8 cellular contexts compared by ENCODE assay signal in genomic region chr1:209884665-209885117, GRCh38. TPM values are rescaled to one million over a fixed set of nuclear protein-coding genes. Genes with fewer than 3 reads are reported as not detected.
DNase-seq lines count a peak whose midpoint lies in the region; ATAC-seq and TF ChIP-seq lines count a peak whose summit lies in the region.

No MANE protein-coding gene starts in this region.

- H3K27ac ChIP-seq in body of pancreas: no peak overlapping the region

- no peak for TF ChIP-seq POLR2A in body of pancreas (IDR thresholded peaks at IDR 0.05)

- H3K36me3 ChIP-seq in body of pancreas (replicated peaks in 1 of 2; ENCODE audit: insufficient read depth in 1 of 2, low read depth in 2 of 2): no peaks in the 10 kb centered on the region

- peaks cover 11% of the 10 kb centered on the region for H3K4me1 ChIP-seq in body of pancreas

- no peaks in the 10 kb centered on the region for H3K9me3 ChIP-seq in body of pancreas

- no peak overlapping the region for H3K4me3 Mint-ChIP-seq in activated CD8-positive, alpha-beta memory T cell treated with anti-CD3 and anti-CD28 coated beads, Interleukin-2, amount 10 ng/mL, durations not matched to agents 7 days and 5 days
- H3K4me3 Mint-ChIP-seq in natural killer cell: no peak overlapping the region

- no peaks in the 10 kb centered on the region for H3K36me3 Mint-ChIP-seq in activated CD8-positive, alpha-beta memory T cell treated with anti-CD3 and anti-CD28 coated beads, Interleukin-2, amount 10 ng/mL, durations not matched to agents 7 days and 5 days
- no peaks in the 10 kb centered on the region for H3K36me3 Mint-ChIP-seq in natural killer cell

- DNase-seq in activated CD8-positive, alpha-beta memory T cell treated with anti-CD3 and anti-CD28 coated beads, Interleukin-2, amount 10 ng/mL, durations not matched to agents 7 days and 5 days: peak; percentile 65
- no peak for DNase-seq in activated CD8-positive, alpha-beta memory T cell treated with anti-CD3 and anti-CD28 coated beads, Interleukin-2, amount 50 U/mL, for 4 hours
- DNase-seq in NCI-H69 (lab: John Stamatoyannopoulos, UW) (peak; percentile 80), body of pancreas (peak in 3 of 4 donors; percentile 58 to 84 (median 62)), natural killer cell (no peak), ecto neural progenitor cell (ENCODE audit: low spot score) (no peak), cerebellum (ENCODE audit: low spot score) (no peak)

- ATAC-seq in activated CD8-positive, alpha-beta memory T cell treated with anti-CD3 and anti-CD28 coated beads, Interleukin-2, amount 10 ng/mL, durations not matched to agents 7 days and 5 days: peak; percentile 91
- ATAC-seq in HG02759 (IDR thresholded peaks at IDR 0.05; ENCODE audit: unreplicated experiment): peak; percentile 98
- peak; percentile 50 for ATAC-seq in body of pancreas
- ATAC-seq in natural killer cell: peak; percentile 43 to 49 (median 49)

- no peaks in the 10 kb centered on the region for H3K27me3 ChIP-seq in body of pancreas

- intact Hi-C loops in body of pancreas (cut with DNase I) (no loop called here), natural killer cell (cut with micrococcal nuclease) (no loop called here)

- no peaks in the 10 kb centered on the region for H3K9me3 Mint-ChIP-seq in activated CD8-positive, alpha-beta memory T cell treated with anti-CD3 and anti-CD28 coated beads, Interleukin-2, amount 10 ng/mL, durations not matched to agents 7 days and 5 days (ENCODE audit: low read depth)
- no peaks in the 10 kb centered on the region for H3K9me3 Mint-ChIP-seq in natural killer cell

- peaks cover 5% of the 10 kb centered on the region for H3K4me1 Mint-ChIP-seq in activated CD8-positive, alpha-beta memory T cell treated with anti-CD3 and anti-CD28 coated beads, Interleukin-2, amount 10 ng/mL, durations not matched to agents 7 days and 5 days
- no peaks in the 10 kb centered on the region for H3K4me1 Mint-ChIP-seq in natural killer cell

- 20 to 33% methylated on average over 2 of the region's 2 CpGs for WGBS in body of pancreas, 2 donors

- CTCF ChIA-PET in activated CD8-positive, alpha-beta memory T cell treated with anti-CD3 and anti-CD28 coated beads, Interleukin-2, amount 10 ng/mL, durations not matched to agents 7 days and 5 days (lab: Charles Lee): no interaction called here

- H3K27me3 Mint-ChIP-seq in activated CD8-positive, alpha-beta memory T cell treated with anti-CD3 and anti-CD28 coated beads, Interleukin-2, amount 10 ng/mL, durations not matched to agents 7 days and 5 days: peaks cover 29% of the 10 kb centered on the region
- peaks cover 13 to 56% of the 10 kb centered on the region in 2 donors for H3K27me3 Mint-ChIP-seq in natural killer cell (ENCODE audit: low read depth in 2 of 2)

- H3K4me3 ChIP-seq in body of pancreas: no peak overlapping the region

- H3K27ac Mint-ChIP-seq in activated CD8-positive, alpha-beta memory T cell treated with anti-CD3 and anti-CD28 coated beads, Interleukin-2, amount 10 ng/mL, durations not matched to agents 7 days and 5 days: no peak overlapping the region
- H3K27ac Mint-ChIP-seq in natural killer cell: no peak overlapping the region

- TF ChIP-seq CTCF in body of pancreas (IDR thresholded peaks at IDR 0.05) (no peak), natural killer cell (IDR thresholded peaks at IDR 0.05) (no peak)

RNA-seq across cellular contexts. Expression of gene SYT14, which starts 53.3 kb away (rescaled TPM):
- total RNA-seq in activated CD8-positive, alpha-beta memory T cell treated with anti-CD3 and anti-CD28 coated beads, Interleukin-2, amount 10 ng/mL, durations not matched to agents 7 days and 5 days: not detected
- total RNA-seq in body of pancreas (under 1 TPM in 1 of 2 donors, not detected in 1; 0.78 TPM), natural killer cell (not detected), cerebellum (49.5 TPM)

RNA-seq across cellular contexts. Expression of gene UTP25, which starts 56.9 kb away (rescaled TPM):
- 1 to 10 TPM; 4.7 to 9.7 TPM for total RNA-seq in activated CD8-positive, alpha-beta memory T cell treated with anti-CD3 and anti-CD28 coated beads, Interleukin-2, amount 10 ng/mL, durations not matched to agents 7 days and 5 days
- total RNA-seq in body of pancreas: 1 to 10 TPM; 2.0 to 5.7 TPM
- total RNA-seq in natural killer cell: 1 to 10 TPM; 6.0 to 8.9 (median 8.3) TPM
- 9.7 TPM for total RNA-seq in cerebellum

Comparison
In these comparisons a context has a peak if more than half of its experiments do, and no peak if none do; other contexts are left out.
1. DNase-seq: peak in activated CD8-positive, alpha-beta memory T cell treated with anti-CD3 and anti-CD28 coated beads, Interleukin-2, amount 10 ng/mL, durations not matched to agents 7 days and 5 days (single experiment), NCI-H69 (single experiment) and body of pancreas (3 of 4); none in activated CD8-positive, alpha-beta memory T cell treated with anti-CD3 and anti-CD28 coated beads, Interleukin-2, amount 50 U/mL, for 4 hours (single experiment), natural killer cell (single experiment), ecto neural progenitor cell (single experiment) and cerebellum (single experiment).
2. RNA of gene SYT14, which starts 53.3 kb away (total RNA-seq): 49.5 TPM in cerebellum (single experiment); 0.78 TPM in body of pancreas, not detected in activated CD8-positive, alpha-beta memory T cell treated with anti-CD3 and anti-CD28 coated beads, Interleukin-2, amount 10 ng/mL, durations not matched to agents 7 days and 5 days and not detected in natural killer cell; every median in the first group is over 10 times any median in the second.
3. Peak in every context shown above with its lines, with median percentiles within 50 percentile points of each other: ATAC-seq.